In genomic region chr1:29240986-29241385, GRCh38 we compare ENCODE assay signal across 14 cellular contexts. TPM values are rescaled to one million over a fixed set of nuclear protein-coding genes. Genes with fewer than 3 reads are reported as not detected.
"Had no signal": no experiment of that assay in that cellular context is flagged by ENCODE, and none has a peak within 500 bp of the region (broad histone marks: within the 10 kb centered on the region; RNA-seq: fewer than 3 reads in every experiment).

No MANE protein-coding gene starts in this region.

- H3K27me3 ChIP-seq: ascending aorta, thyroid gland, vagina had no signal

- DNase-seq: activated CD4-positive, CD25-positive, alpha-beta regulatory T cell treated with anti-CD3 and anti-CD28 coated beads, Interleukin-2, amount 50 U/mL, for 72 hours; activated naive CD4-positive, alpha-beta T cell treated with anti-CD3 and anti-CD28 coated beads for 36 hours; heart left ventricle; immature natural killer cell; lower lobe of right lung; mucosa of descending colon; naive thymus-derived CD4-positive, alpha-beta T cell; stimulated activated CD4-positive, alpha-beta T cell treated with anti-CD3 and anti-CD28 coated beads, Interleukin-2, amount 100 ng/mL, for 48 hours; T1000; thyroid gland had no signal

- H3K27ac Mint-ChIP-seq: activated naive CD4-positive, alpha-beta T cell treated with anti-CD3 and anti-CD28 coated beads for 36 hours; immature natural killer cell; naive thymus-derived CD4-positive, alpha-beta T cell; stimulated activated memory B cell treated with anti-CD40 and anti-IgM and Interleukin-4, amounts not matched to agents 10 μg/mL and 1 μg/mL and 100 μg/mL, for 72 hours had no signal

- H3K4me3 Mint-ChIP-seq: activated naive CD4-positive, alpha-beta T cell treated with anti-CD3 and anti-CD28 coated beads for 36 hours; immature natural killer cell; naive thymus-derived CD4-positive, alpha-beta T cell; stimulated activated memory B cell treated with anti-CD40 and anti-IgM and Interleukin-4, amounts not matched to agents 10 μg/mL and 1 μg/mL and 100 μg/mL, for 72 hours had no signal

- H3K9me3 ChIP-seq: ascending aorta, heart left ventricle, lower lobe of right lung, mucosa of descending colon, thyroid gland, vagina had no signal

- H3K36me3 ChIP-seq: ascending aorta, heart left ventricle, lower lobe of right lung, thyroid gland, vagina had no signal

- H3K9me3 Mint-ChIP-seq: activated naive CD4-positive, alpha-beta T cell treated with anti-CD3 and anti-CD28 coated beads for 36 hours; stimulated activated memory B cell treated with anti-CD40 and anti-IgM and Interleukin-4, amounts not matched to agents 10 μg/mL and 1 μg/mL and 100 μg/mL, for 72 hours had no signal

- ATAC-seq: heart left ventricle; lower lobe of right lung; mucosa of descending colon; naive thymus-derived CD4-positive, alpha-beta T cell; stimulated activated memory B cell treated with anti-CD40 and anti-IgM and Interleukin-4, amounts not matched to agents 10 μg/mL and 1 μg/mL and 100 μg/mL, for 72 hours had no signal

- H3K4me3 ChIP-seq: ascending aorta, heart left ventricle, lower lobe of right lung, mucosa of descending colon, thyroid gland, vagina had no signal

- H3K27ac ChIP-seq: ascending aorta, epithelial cell of prostate, heart left ventricle, lower lobe of right lung, thyroid gland, vagina had no signal

- H3K36me3 Mint-ChIP-seq: stimulated activated memory B cell treated with anti-CD40 and anti-IgM and Interleukin-4, amounts not matched to agents 10 μg/mL and 1 μg/mL and 100 μg/mL, for 72 hours had no signal

RNA-seq across cellular contexts. Expression of gene PTPRU, which starts 4.7 kb away (rescaled TPM):
- polyA plus RNA-seq: immature natural killer cell; naive thymus-derived CD4-positive, alpha-beta T cell had no signal
